In genomic region chr2:63789318-63790051, GRCh38 we compare ENCODE assay signal across 13 cellular contexts.
DNase-seq lines count a peak whose midpoint lies in the region; ATAC-seq lines count a peak whose summit lies in the region.
"Had no signal": no experiment of that assay in that cellular context is flagged by ENCODE, and none has a peak within 500 bp of the region (broad histone marks: within the 10 kb centered on the region; RNA-seq: fewer than 3 reads in every experiment).

No MANE protein-coding gene starts in this region.

- H3K27me3 ChIP-seq in adipocyte (replicated peaks; ENCODE audit: control insufficient read depth, insufficient read depth, low read length): no peaks in the 10 kb centered on the region

- no peaks in the 10 kb centered on the region for H3K36me3 ChIP-seq in adipocyte (ENCODE audit: control insufficient read depth, insufficient read depth, low read length, severe bottlenecking)

- H3K4me1 ChIP-seq in adipocyte (ENCODE audit: control insufficient read depth, insufficient read depth, low read length): peaks cover 77% of the 10 kb centered on the region

- DNase-seq in HCEC 1CT (peak; percentile 66), adipocyte (ENCODE audit: low read depth) (peak; percentile 88), fibroblast of the conjunctiva (ENCODE audit: low read depth) (peak; percentile 72), superior temporal gyrus (ENCODE audit: extremely low spot score) (peak; percentile 30), DMS 273 (lab: John Stamatoyannopoulos, UW; ENCODE audit: unreplicated experiment) (no peak)
- DNase-seq: DMS153, KG1, kidney glomerular epithelial cell, NCI-H1092 treated with DMSO at 0.1 percent for 48 hours, NCI-H2171, nucleus accumbens had no signal

- H3K4me3 ChIP-seq in adipocyte (ENCODE audit: low read length): peak overlapping the region; percentile 74

- ATAC-seq in HG03159 (IDR thresholded peaks at IDR 0.05; ENCODE audit: unreplicated experiment) (no peak), GM19328 (IDR thresholded peaks at IDR 0.05; ENCODE audit: unreplicated experiment) (no peak)

- no peaks in the 10 kb centered on the region for H3K9me3 ChIP-seq in adipocyte (ENCODE audit: control insufficient read depth, low read length)

- H3K9ac ChIP-seq in adipocyte (ENCODE audit: low read length): peak overlapping the region; percentile 70
